In the genomic region with DNA sequence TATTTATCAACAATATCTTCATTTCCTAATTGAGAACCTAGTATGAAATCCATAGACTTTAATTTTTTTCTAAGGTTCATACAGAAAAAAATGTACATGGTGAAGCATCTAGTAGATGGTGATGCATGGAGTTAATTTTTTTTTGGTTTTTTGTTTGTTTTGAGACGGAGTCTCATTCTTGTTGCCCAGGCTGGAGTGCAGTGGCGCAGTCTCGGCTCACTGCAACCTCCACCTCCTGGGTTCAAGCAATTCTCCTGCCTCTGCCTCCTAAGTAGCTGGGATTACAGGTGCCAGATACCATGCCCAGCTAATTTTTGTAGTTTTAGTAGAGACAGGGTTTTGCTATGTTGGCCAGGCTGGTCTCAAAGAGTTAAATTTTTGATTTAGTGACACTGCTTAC, we compare ENCODE assay signal across 13 cellular contexts. TPM values are rescaled to one million over a fixed set of nuclear protein-coding genes. Genes with fewer than 3 reads are reported as not detected.
DNase-seq lines count a peak whose midpoint lies in the region; ATAC-seq and TF ChIP-seq lines count a peak whose summit lies in the region.
"Not testable (repeated sequence)": the region's sequence is repeated elsewhere in the genome, so short reads cannot be mapped to it uniquely, and the experiment has no call there.
"Had no signal": no experiment of that assay in that cellular context is flagged by ENCODE, and none has a peak within 500 bp of the region (broad histone marks: within the 10 kb centered on the region; RNA-seq: fewer than 3 reads in every experiment).

No MANE protein-coding gene starts in this region.

- not testable (repeated sequence) for TF ChIP-seq POLR2A in spleen (IDR thresholded peaks at IDR 0.05); thyroid gland (IDR thresholded peaks at IDR 0.05)

- not testable (repeated sequence) for H3K4me3 Mint-ChIP-seq in dendritic cell treated with granulocyte-macrophage colony-stimulating factor and Interleukin-4, amounts not matched to agents 40 ng/mL and 50 ng/mL, for 4 days

- intact Hi-C loops in dendritic cell treated with granulocyte-macrophage colony-stimulating factor and Interleukin-4, amounts not matched to agents 40 ng/mL and 50 ng/mL, for 4 days (cut with micrococcal nuclease); lower lobe of right lung (cut with DNase I); spleen (cut with DNase I; ENCODE audit: low total_unique reads); thyroid gland (cut with DNase I); upper lobe of right lung (cut with DNase I): not testable (repeated sequence)

- H3K4me2 ChIP-seq in BLaER1 treated with 17β-estradiol and CSF1 and Interleukin-3, amounts not matched to agents 10 nM and 100 nM = peak overlapping the region in 5 of 11 experiments; percentile 22 to 70 (median 62); a peak in 9 of 22 replicates

- peaks cover 5 to 14% (median 10%) of the 10 kb centered on the region in 11 experiments; a peak in 15 of 22 replicates for H3K36me3 ChIP-seq in BLaER1 treated with 17β-estradiol and CSF1 and Interleukin-3, amounts not matched to agents 10 nM and 100 nM
- not testable (repeated sequence) for H3K36me3 ChIP-seq in adipocyte (ENCODE audit: control insufficient read depth, insufficient read depth, low read length, severe bottlenecking); lower lobe of right lung; thyroid gland
- H3K36me3 ChIP-seq in spleen (peaks cover 0 to 19% (median 6%) of the 10 kb centered on the region in 6 donors), upper lobe of right lung (peaks cover 11% of the 10 kb centered on the region)

- not testable (repeated sequence) for H3K9me3 ChIP-seq in BLaER1 treated with 17β-estradiol and CSF1 and Interleukin-3, amounts not matched to agents 10 nM and 100 nM (replicated peaks in 1 of 11); adipocyte (ENCODE audit: control insufficient read depth, low read length); lower lobe of right lung; spleen; thyroid gland; upper lobe of right lung

- not testable (repeated sequence) for H3K27me3 Mint-ChIP-seq in dendritic cell treated with granulocyte-macrophage colony-stimulating factor and Interleukin-4, amounts not matched to agents 40 ng/mL and 50 ng/mL, for 4 days

- H3K4me1 Mint-ChIP-seq in dendritic cell treated with granulocyte-macrophage colony-stimulating factor and Interleukin-4, amounts not matched to agents 40 ng/mL and 50 ng/mL, for 4 days (ENCODE audit: low read depth) = not testable (repeated sequence)

- TF ChIP-seq CTCF in lower lobe of right lung (IDR thresholded peaks at IDR 0.05); spleen (IDR thresholded peaks at IDR 0.05 in 8 of 11, conservative IDR thresholded peaks at IDR 0.05 in 3 of 11); thyroid gland (IDR thresholded peaks at IDR 0.05); upper lobe of right lung (IDR thresholded peaks at IDR 0.05): not testable (repeated sequence)

- WGBS in spleen, 5 donors = 82 to 97% (median 90%) methylated on average over 3 of the region's 3 CpGs
- WGBS in thyroid gland, 2 donors = 56 to 61% methylated on average over 3 of the region's 3 CpGs

- not testable (repeated sequence) for H4K20me1 ChIP-seq in BLaER1 treated with 17β-estradiol and CSF1 and Interleukin-3, amounts not matched to agents 10 nM and 100 nM

- H3K36me3 Mint-ChIP-seq in dendritic cell treated with granulocyte-macrophage colony-stimulating factor and Interleukin-4, amounts not matched to agents 40 ng/mL and 50 ng/mL, for 4 days (ENCODE audit: low read depth) = peaks cover 13% of the 10 kb centered on the region

- peak overlapping the region; percentile 65 for H3K27ac Mint-ChIP-seq in dendritic cell treated with granulocyte-macrophage colony-stimulating factor and Interleukin-4, amounts not matched to agents 40 ng/mL and 50 ng/mL, for 4 days

- ATAC-seq in lower lobe of right lung, upper lobe of right lung: not testable (repeated sequence)

- not testable (repeated sequence) for H3K9me3 Mint-ChIP-seq in dendritic cell treated with granulocyte-macrophage colony-stimulating factor and Interleukin-4, amounts not matched to agents 40 ng/mL and 50 ng/mL, for 4 days

- peaks cover 0 to 36% (median 12%) of the 10 kb centered on the region in 10 experiments; a peak in 16 of 20 replicates for H3K4me1 ChIP-seq in BLaER1 treated with 17β-estradiol and CSF1 and Interleukin-3, amounts not matched to agents 10 nM and 100 nM
- H3K4me1 ChIP-seq in adipocyte (ENCODE audit: control insufficient read depth, insufficient read depth, low read length) = peaks cover 37% of the 10 kb centered on the region
- H3K4me1 ChIP-seq in lower lobe of right lung = peaks cover 13% of the 10 kb centered on the region
- peaks cover 0 to 16% (median 7%) of the 10 kb centered on the region in 6 donors for H3K4me1 ChIP-seq in spleen
- H3K4me1 ChIP-seq in thyroid gland = peaks cover 9 to 18% of the 10 kb centered on the region in 2 donors
- H3K4me1 ChIP-seq in upper lobe of right lung = peaks cover 16% of the 10 kb centered on the region

- peak overlapping the region in 2 of 11 experiments; percentile 48 to 71; a peak in 3 of 22 replicates for H3K9ac ChIP-seq in BLaER1 treated with 17β-estradiol and CSF1 and Interleukin-3, amounts not matched to agents 10 nM and 100 nM
- H3K9ac ChIP-seq in adipocyte (ENCODE audit: low read length) = peak overlapping the region; percentile 85

- not testable (repeated sequence) for H3K27me3 ChIP-seq in BLaER1 treated with 17β-estradiol and CSF1 and Interleukin-3, amounts not matched to agents 10 nM and 100 nM; adipocyte (replicated peaks; ENCODE audit: control insufficient read depth, insufficient read depth, low read length); lower lobe of right lung (ENCODE audit: low read depth); spleen (replicated peaks in 1 of 7); thyroid gland; upper lobe of right lung

- H3K4me3 ChIP-seq in BLaER1 treated with 17β-estradiol and CSF1 and Interleukin-3, amounts not matched to agents 10 nM and 100 nM; adipocyte (ENCODE audit: low read length); lower lobe of right lung; spleen; thyroid gland (replicated peaks in 1 of 3); upper lobe of right lung: not testable (repeated sequence)

- H3K27ac ChIP-seq in BLaER1 treated with 17β-estradiol and CSF1 and Interleukin-3, amounts not matched to agents 10 nM and 100 nM = peak overlapping the region; percentile 37 to 87 (median 70); a peak in 17 of 22 replicates
- H3K27ac ChIP-seq in lower lobe of right lung (peak overlapping the region; percentile 69), spleen (peak overlapping the region in 5 of 8 donors; percentile 62 to 82 (median 75)), thyroid gland (peak overlapping the region; percentile 68 to 74 (median 73)), upper lobe of right lung (peak overlapping the region; percentile 83)

- not testable (repeated sequence) for DNase-seq in adipocyte (ENCODE audit: low read depth); lower lobe of right lung; spleen; thyroid gland; upper lobe of right lung

RNA-seq across cellular contexts. Expression of gene AMY2B, which starts 10.3 kb away (rescaled TPM):
- total RNA-seq in lower lobe of right lung = 23.5 TPM
- 10 to 100 TPM; 15.0 to 40.0 (median 27.1) TPM for total RNA-seq in spleen
- polyA plus RNA-seq in spleen = 10 to 100 TPM; 22.6 to 47.5 (median 25.3) TPM
- total RNA-seq in thyroid gland = 10 to 100 TPM; 51.7 to 71.2 (median 54.7) TPM
- total RNA-seq in upper lobe of right lung = 25.4 TPM

RNA-seq across cellular contexts. Expression of gene RNPC3, which starts 35.6 kb away (rescaled TPM):
- total RNA-seq in lower lobe of right lung = 35.0 TPM
- total RNA-seq in spleen = 10 to 100 TPM; 25.9 to 60.6 (median 48.3) TPM
- polyA plus RNA-seq in spleen = 10 to 100 TPM in 2 of 3 donors, 1 to 10 TPM in 1; 9.7 to 10.9 (median 10.8) TPM
- total RNA-seq in thyroid gland = 10 to 100 TPM; 64.9 to 92.7 (median 80.6) TPM
- 35.4 TPM for total RNA-seq in upper lobe of right lung

RNA-seq across cellular contexts. Expression of gene AMY2A, which starts 56.1 kb away (rescaled TPM):
- total RNA-seq in lower lobe of right lung (not detected), spleen (1 to 10 TPM in 3 of 7 donors, under 1 TPM in 1, not detected in 3; 0.43 to 6.9 (median 2.7) TPM), thyroid gland (not detected), upper lobe of right lung (not detected)
- polyA plus RNA-seq in spleen = under 1 TPM; 0.06 to 0.16 (median 0.09) TPM
- total RNA-seq: A673; Caco-2; CD8-positive, alpha-beta memory T cell; GM23338; H7 had no signal
- polyA plus RNA-seq: BJ; CD8-positive, alpha-beta memory T cell; GM23338 had no signal
